14 cellular contexts compared by ENCODE assay signal in the genomic region with DNA sequence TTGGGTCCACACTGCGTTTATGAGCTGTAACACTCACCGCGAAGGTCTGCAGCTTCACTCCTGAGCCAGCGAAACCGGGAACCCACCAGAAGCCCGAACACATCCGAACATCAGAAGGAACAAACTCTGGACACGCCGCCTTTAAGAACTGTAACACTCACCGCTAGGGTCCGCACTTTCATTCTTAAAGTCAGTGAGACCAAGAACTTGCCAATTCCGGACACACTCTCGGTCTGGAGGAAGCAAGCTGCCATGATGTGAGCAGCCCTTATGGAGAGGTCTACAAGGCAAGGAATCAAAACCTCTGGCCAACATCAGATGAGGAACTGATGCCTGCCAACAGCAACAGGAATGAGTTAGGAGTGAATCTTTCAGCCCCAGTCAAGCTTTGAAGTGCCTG.
A peak's percentile ranks its signal among the peaks of the same experiment; 100 is the strongest.
DNase-seq lines count a peak whose midpoint lies in the region; ATAC-seq and TF ChIP-seq lines count a peak whose summit lies in the region.
"Had no signal": no experiment of that assay in that cellular context is flagged by ENCODE, and none has a peak within 500 bp of the region (broad histone marks: within the 10 kb centered on the region; RNA-seq: fewer than 3 reads in every experiment).

No MANE protein-coding gene starts in this region.

- H4K5ac ChIP-seq in IMR-90 (ENCODE audit: low read depth, low read length), result no peak overlapping the region

- H2BK15ac ChIP-seq in IMR-90 (ENCODE audit: low read depth, low read length), result no peak overlapping the region
- H2BK15ac ChIP-seq in mesenchymal stem cell (ENCODE audit: low read depth, poor library complexity, severe bottlenecking), result no peak overlapping the region

- no peak overlapping the region for H2AK9ac ChIP-seq in IMR-90 (replicated peaks; ENCODE audit: low read depth, low read length, poor library complexity)

- in situ Hi-C loops in IMR-90 (cut with MboI; ENCODE audit: low sequenced_read_pairs), result no loop called here

- no peak overlapping the region for H2AK5ac ChIP-seq in IMR-90 (ENCODE audit: low read depth, low read length)
- H2AK5ac ChIP-seq in mesenchymal stem cell (ENCODE audit: low read length, severe bottlenecking), result no peak overlapping the region

- H4K8ac ChIP-seq in IMR-90 (ENCODE audit: low read depth in 2 of 2, low read length in 2 of 2) (no peak overlapping the region), mesenchymal stem cell (ENCODE audit: low read length) (no peak overlapping the region)

- DNase-seq in AG20443 (ENCODE audit: low spot score) (peak; percentile 23), IMR-90 (peak; percentile 11), cardiac fibroblast (ENCODE audit: low read depth in 2 of 2) (peak; percentile 6 to 51), mesenchymal stem cell (peak; percentile 15)
- no peak for DNase-seq in activated naive CD4-positive, alpha-beta T cell treated with anti-CD3 and anti-CD28 coated beads, Interleukin-2, amount 50 U/mL, for 72 hours (ENCODE audit: low spot score in 2 of 2)
- DNase-seq: activated CD4-positive, CD25-positive, alpha-beta regulatory T cell treated with anti-CD3 and anti-CD28 coated beads, Interleukin-2, amount 50 U/mL, for 72 hours; activated naive CD4-positive, alpha-beta T cell treated with anti-CD3 and anti-CD28 coated beads, Interleukin-2, amount 50 U/mL, for 16 hours; Caco-2; HCEC 1CT; left lung; NCI-H1694 treated with DMSO at 0.1 percent for 48 hours had no signal

- H3K9ac ChIP-seq in IMR-90 (ENCODE audit: low read depth, low read length) (no peak overlapping the region), mesenchymal stem cell (ENCODE audit: low read length) (no peak overlapping the region)

- H3K9me3 Mint-ChIP-seq in activated naive CD4-positive, alpha-beta T cell treated with anti-CD3 and anti-CD28 coated beads, Interleukin-2, amount 50 U/mL, for 72 hours, result no peaks in the 10 kb centered on the region

- H3K14ac ChIP-seq in IMR-90 (replicated peaks; ENCODE audit: low read depth, low read length) (no peak overlapping the region), mesenchymal stem cell (ENCODE audit: low read length in 2 of 2) (no peak overlapping the region)

- H2AFZ ChIP-seq in IMR-90 (replicated peaks; ENCODE audit: low read length, poor library complexity), result no peak overlapping the region
- H2AFZ ChIP-seq in mesenchymal stem cell (ENCODE audit: low read depth, low read length), result no peak overlapping the region

- H2BK120ac ChIP-seq in IMR-90 (ENCODE audit: low read depth, low read length) (no peak overlapping the region), mesenchymal stem cell (ENCODE audit: low read depth, low read length) (no peak overlapping the region)

- no peak overlapping the region for H3K56ac ChIP-seq in IMR-90 (ENCODE audit: extremely low read depth, insufficient read depth, low read length)

- H2BK5ac ChIP-seq in IMR-90 (ENCODE audit: low read depth, low read length, poor library complexity, severe bottlenecking) (no peak overlapping the region), mesenchymal stem cell (ENCODE audit: low read depth, low read length, poor library complexity, severe bottlenecking) (no peak overlapping the region)

- H3K18ac ChIP-seq in IMR-90 (ENCODE audit: low read depth, low read length), result no peak overlapping the region
- H3K18ac ChIP-seq in mesenchymal stem cell (ENCODE audit: low read depth in 1 of 2, low read length in 2 of 2), result no peak overlapping the region

- ATAC-seq in IMR-90 (ENCODE audit: low read depth) (no peak), HG03442 (IDR thresholded peaks at IDR 0.05; ENCODE audit: unreplicated experiment) (no peak), GM18517 (IDR thresholded peaks at IDR 0.05; ENCODE audit: unreplicated experiment) (no peak)
- ATAC-seq in activated naive CD4-positive, alpha-beta T cell treated with anti-CD3 and anti-CD28 coated beads, Interleukin-2, amount 50 U/mL, for 72 hours, result no peak
- ATAC-seq in activated CD4-positive, CD25-positive, alpha-beta regulatory T cell treated with anti-CD3 and anti-CD28 coated beads, Interleukin-2, amount 50 U/mL, for 24 hours, result no peak
- ATAC-seq: left lung had no signal

- no TSS peak for BruUV-seq in IMR-90 (replicated peaks; lab: Mats Ljungman, UMichigan)

- H2BK12ac ChIP-seq in mesenchymal stem cell (ENCODE audit: low read length in 2 of 2), result no peak overlapping the region

- H3K36me3 ChIP-seq in IMR-90 (ENCODE audit: control insufficient read depth, insufficient read depth, low read length) (no peaks in the 10 kb centered on the region), mesenchymal stem cell (ENCODE audit: control insufficient read depth in 1 of 2, insufficient read depth in 2 of 2, low read depth in 1 of 2, low read length in 2 of 2) (no peaks in the 10 kb centered on the region)
- H3K36me3 ChIP-seq: left lung had no signal

- no peak for TF ChIP-seq RAD21 in IMR-90 (IDR thresholded peaks at IDR 0.05; ENCODE audit: low read length)

- whole genome bisulfite sequencing in IMR-90 (ENCODE audit: extremely low coverage in 2 of 2, insufficient read length in 1 of 2), 2 experiments, result 74% methylated on average over 11 of the region's 13 CpGs; no CpG with 5 or more reads in 1 of the 2 experiments
- WGBS in mesenchymal stem cell, result 57% methylated on average over 13 of the region's 13 CpGs

- H3K4ac ChIP-seq in IMR-90 (ENCODE audit: low read depth, low read length), result no peak overlapping the region
- H3K4ac ChIP-seq in mesenchymal stem cell (ENCODE audit: low read depth in 1 of 2, low read length in 2 of 2), result no peak overlapping the region

- no peak overlapping the region for H3K4me3 ChIP-seq in IMR-90 (ENCODE audit: insufficient read depth, low read depth, low read length)
- no peak overlapping the region for H3K4me3 ChIP-seq in cardiac fibroblast (replicated peaks in 1 of 2; ENCODE audit: low read depth in 2 of 2, low read length in 2 of 2)
- H3K4me3 ChIP-seq in mesenchymal stem cell (ENCODE audit: insufficient read depth in 1 of 2, low read depth in 1 of 2, low read length in 2 of 2), result no peak overlapping the region
- H3K4me3 ChIP-seq: left lung had no signal

- no peaks in the 10 kb centered on the region for H3K27me3 ChIP-seq in IMR-90 (ENCODE audit: control insufficient read depth, insufficient read depth, low read length)
- peaks cover 4 to 5% of the 10 kb centered on the region in 2 experiments for H3K27me3 ChIP-seq in mesenchymal stem cell (ENCODE audit: control insufficient read depth in 1 of 2, insufficient read depth in 1 of 2, low read length in 2 of 2)
- H3K27me3 ChIP-seq: left lung had no signal

- no peak overlapping the region for H3K27ac Mint-ChIP-seq in activated naive CD4-positive, alpha-beta T cell treated with anti-CD3 and anti-CD28 coated beads, Interleukin-2, amount 50 U/mL, for 72 hours

- no peak overlapping the region for H2BK20ac ChIP-seq in IMR-90 (ENCODE audit: low read depth, low read length)

- H3K79me1 ChIP-seq in IMR-90 (ENCODE audit: low read depth in 1 of 2, low read length in 2 of 2), result no peaks in the 10 kb centered on the region
- no peaks in the 10 kb centered on the region for H3K79me1 ChIP-seq in mesenchymal stem cell (replicated peaks; ENCODE audit: low read length, poor library complexity, severe bottlenecking)

- H3K36me3 Mint-ChIP-seq in activated naive CD4-positive, alpha-beta T cell treated with anti-CD3 and anti-CD28 coated beads, Interleukin-2, amount 50 U/mL, for 72 hours, result no peaks in the 10 kb centered on the region

- POLR2A ChIA-PET in IMR-90 (lab: Charles Lee; ENCODE audit: unreplicated experiment), result no interaction called here

- no peak for TF ChIP-seq POLR2A in IMR-90 (IDR thresholded peaks at IDR 0.05; ENCODE audit: low read depth, low read length)

- no peak overlapping the region for H4K91ac ChIP-seq in IMR-90 (ENCODE audit: insufficient read depth, low read depth, low read length)
- no peak overlapping the region for H4K91ac ChIP-seq in mesenchymal stem cell (ENCODE audit: low read length)

- H3K27ac ChIP-seq in IMR-90 (ENCODE audit: insufficient read depth, low read length), result no peak overlapping the region
- no peak overlapping the region for H3K27ac ChIP-seq in mesenchymal stem cell (ENCODE audit: low read length, poor library complexity, severe bottlenecking)
- H3K27ac ChIP-seq: left lung had no signal

- H3K4me2 ChIP-seq in IMR-90 (ENCODE audit: low read depth, low read length) (no peak overlapping the region), mesenchymal stem cell (ENCODE audit: low read length, poor library complexity, severe bottlenecking) (no peak overlapping the region)

- CTCF ChIA-PET in IMR-90 (lab: Yijun Ruan, JAX), result interaction anchor here (0.6 kb wide), 1 partner anchor 220 kb away, joined by 5 read pairs; no protein-coding TSS in a partner anchor

- H3K9me3 ChIP-seq in IMR-90 (ENCODE audit: control insufficient read depth, insufficient read depth, low read length) (no peaks in the 10 kb centered on the region), mesenchymal stem cell (ENCODE audit: control insufficient read depth, low read length) (no peaks in the 10 kb centered on the region)
- H3K9me3 ChIP-seq: left lung had no signal

- dilution Hi-C loops in IMR-90 (cut with HindIII; ENCODE audit: low sequenced_read_pairs, unreplicated experiment), result no loop called here

- no peaks in the 10 kb centered on the region for H3K9me1 ChIP-seq in IMR-90 (ENCODE audit: insufficient read depth, low read length)

- H3K4me1 ChIP-seq in IMR-90 (ENCODE audit: control insufficient read depth, insufficient read depth, low read length), result no peaks in the 10 kb centered on the region
- no peaks in the 10 kb centered on the region for H3K4me1 ChIP-seq in mesenchymal stem cell (ENCODE audit: control insufficient read depth, insufficient read depth, low read depth, low read length)
- H3K4me1 ChIP-seq: left lung had no signal

- H4K20me1 ChIP-seq in IMR-90 (ENCODE audit: insufficient read depth, low read length), result no peaks in the 10 kb centered on the region

- TF ChIP-seq CTCF in IMR-90 (conservative IDR thresholded peaks at IDR 0.05; ENCODE audit: low read depth, low read length) (no peak), cardiac fibroblast (IDR thresholded peaks at IDR 0.05; ENCODE audit: low read depth, low read length) (peak; percentile 10)

- intact Hi-C loops in IMR-90 (cut with micrococcal nuclease), result no loop called here

- H3K23ac ChIP-seq in IMR-90 (ENCODE audit: low read depth, low read length) (no peak overlapping the region), mesenchymal stem cell (ENCODE audit: low read length in 2 of 2) (no peak overlapping the region)

TF ChIP-seq in IMR-90, 13 proteins besides CTCF, POLR2A, EP300 and RAD21:
- no peak for TF ChIP-seq MAFK (IDR thresholded peaks at IDR 0.05; ENCODE audit: low read depth, low read length)
- TF ChIP-seq, protein P1, sequence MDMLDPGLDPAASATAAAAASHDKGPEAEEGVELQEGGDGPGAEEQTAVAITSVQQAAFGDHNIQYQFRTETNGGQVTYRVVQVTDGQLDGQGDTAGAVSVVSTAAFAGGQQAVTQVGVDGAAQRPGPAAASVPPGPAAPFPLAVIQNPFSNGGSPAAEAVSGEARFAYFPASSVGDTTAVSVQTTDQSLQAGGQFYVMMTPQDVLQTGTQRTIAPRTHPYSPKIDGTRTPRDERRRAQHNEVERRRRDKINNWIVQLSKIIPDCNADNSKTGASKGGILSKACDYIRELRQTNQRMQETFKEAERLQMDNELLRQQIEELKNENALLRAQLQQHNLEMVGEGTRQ (IDR thresholded peaks at IDR 0.05; ENCODE audit: low read depth, low read length), result no peak
TF ChIP-seq in IMR-90: peak in this region for 0.

Comparison
In these comparisons a context has a peak if more than half of its experiments do, and no peak if none do; other contexts are left out.
1. DNase-seq: peak in AG20443 (single experiment), IMR-90 (single experiment), cardiac fibroblast (2 of 2) and mesenchymal stem cell (single experiment); none in activated naive CD4-positive, alpha-beta T cell treated with anti-CD3 and anti-CD28 coated beads, Interleukin-2, amount 50 U/mL, for 72 hours (0 of 2).